27 cellular contexts compared by ENCODE assay signal in genomic region chr5:170408866-170409265, GRCh38.
"Had no signal": no experiment of that assay in that cellular context is flagged by ENCODE, and none has a peak within 500 bp of the region (broad histone marks: within the 10 kb centered on the region; RNA-seq: fewer than 3 reads in every experiment).

No MANE protein-coding gene starts in this region.

- H3K9me3 Mint-ChIP-seq: nephron progenitor cell; T-helper 2 cell treated with Interferon-gamma antibody and Interleukin-4, amounts not matched to agents 5 μg/mL and 100 μg/mL, for 36 hours had no signal

- H3K9me3 ChIP-seq: gastrocnemius medialis, left ventricle myocardium inferior, pancreas, psoas muscle, spleen, thoracic aorta, vagina had no signal

- H3K4me3 ChIP-seq: coronary artery, gastrocnemius medialis, hepatocyte, left ventricle myocardium inferior, lung, pancreas, psoas muscle, spleen, thoracic aorta, vagina had no signal

- H3K4me1 ChIP-seq: gastrocnemius medialis, left ventricle myocardium inferior, pancreas, psoas muscle, vagina had no signal

- H3K27me3 ChIP-seq: brain microvascular endothelial cell, dorsolateral prefrontal cortex, pancreas, spleen, vagina had no signal

- H3K36me3 Mint-ChIP-seq: activated naive CD8-positive, alpha-beta T cell had no signal

- H3K27ac ChIP-seq: brain microvascular endothelial cell, coronary artery, gastrocnemius medialis, hepatocyte, left ventricle myocardium inferior, pancreas, psoas muscle, thoracic aorta, vagina had no signal

- ATAC-seq: pancreas had no signal

- H3K4me3 Mint-ChIP-seq: activated naive CD8-positive, alpha-beta T cell; nephron progenitor cell; T-helper 2 cell treated with Interferon-gamma antibody and Interleukin-4, amounts not matched to agents 5 μg/mL and 100 μg/mL, for 36 hours had no signal

- DNase-seq: activated CD4-positive, alpha-beta T cell treated with anti-CD3 and anti-CD28 coated beads for 4 hours; activated CD4-positive, alpha-beta T cell treated with anti-CD3 and anti-CD28 coated beads, Interleukin-2, amount 50 U/mL, for 48 hours; activated CD8-positive, alpha-beta memory T cell treated with anti-CD3 and anti-CD28 coated beads for 24 hours; activated effector memory CD4-positive, alpha-beta T cell treated with Interleukin-2 at 50 U/mL for 16 hours; activated naive CD4-positive, alpha-beta T cell treated with Interleukin-2 at 50 U/mL for 16 hours; anterior cingulate cortex; brain microvascular endothelial cell; dorsolateral prefrontal cortex; effector memory CD4-positive, alpha-beta T cell; erythroblast; gastrocnemius medialis; glutamatergic neuron; left ventricle myocardium inferior; nephron progenitor cell; pancreas; psoas muscle; spleen; stimulated activated naive CD4-positive, alpha-beta T cell treated with Interleukin-2 at 50 U/mL for 16 hours; T-helper 1 cell; trophoblast cell had no signal

- H2AFZ ChIP-seq: hepatocyte had no signal

- H3K79me2 ChIP-seq: hepatocyte had no signal

- H3K4me2 ChIP-seq: hepatocyte had no signal

- H3K27ac Mint-ChIP-seq: activated naive CD8-positive, alpha-beta T cell; T-helper 2 cell treated with Interferon-gamma antibody and Interleukin-4, amounts not matched to agents 5 μg/mL and 100 μg/mL, for 36 hours had no signal

- H3K36me3 ChIP-seq: brain microvascular endothelial cell, gastrocnemius medialis, left ventricle myocardium inferior, pancreas, spleen, thoracic aorta, vagina had no signal
